In genomic region chr2:185391571-185391970, GRCh38 we compare ENCODE assay signal across 5 cellular contexts.
"Had no signal": no experiment of that assay in that cellular context is flagged by ENCODE, and none has a peak within 500 bp of the region (broad histone marks: within the 10 kb centered on the region; RNA-seq: fewer than 3 reads in every experiment).

No MANE protein-coding gene starts in this region.

- H2AFZ ChIP-seq: GM23338 had no signal

- ATAC-seq: GM23338, K562 had no signal

- H3K4me3 ChIP-seq: GM23338, K562 had no signal

- H3K4me2 ChIP-seq: GM23338 had no signal

- DNase-seq: H9, HCEC 1CT, IMR-90 had no signal
